ENCODE assay signal across 8 cellular contexts in the genomic region with DNA sequence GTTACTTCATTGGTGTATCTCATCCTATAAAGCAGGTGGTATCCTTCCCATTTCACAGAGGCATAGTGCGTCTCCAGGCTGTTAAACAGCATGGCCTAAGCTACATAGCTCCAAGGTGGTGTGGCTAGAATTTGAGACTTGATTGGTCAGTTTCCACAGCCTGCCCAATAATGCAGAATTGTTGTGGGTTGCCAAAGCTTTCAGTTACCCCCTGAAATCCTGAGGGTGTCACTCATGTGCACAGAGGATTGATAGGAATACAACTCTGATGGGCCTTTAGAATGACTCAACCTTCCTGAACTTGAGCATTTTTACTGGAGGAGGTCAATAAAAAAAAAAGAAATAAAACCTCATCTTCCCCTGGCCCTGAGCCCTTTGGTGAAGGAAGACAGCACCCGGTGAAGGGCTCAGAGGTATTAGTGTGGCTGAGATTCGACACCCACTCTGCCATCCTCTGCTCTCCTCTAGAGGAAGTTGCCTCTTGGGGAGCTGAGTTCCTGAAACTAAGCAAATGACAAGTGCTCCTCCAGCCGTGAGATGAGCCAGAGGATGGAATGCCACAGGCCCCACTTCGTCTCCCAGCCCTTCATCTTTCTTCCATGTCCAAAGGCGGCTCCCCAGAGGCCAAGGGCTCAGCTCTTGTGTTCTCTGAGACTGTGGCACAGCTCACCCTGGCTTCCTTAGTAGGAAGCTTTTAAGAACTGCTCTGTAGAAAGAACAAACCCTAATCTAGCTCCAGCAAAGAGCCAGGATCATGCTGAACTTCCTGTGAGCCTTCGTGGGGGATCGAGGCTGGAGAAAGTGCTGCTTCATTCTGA. TPM values are rescaled to one million over a fixed set of nuclear protein-coding genes. Genes with fewer than 3 reads are reported as not detected.
DNase-seq lines count a peak whose midpoint lies in the region; ATAC-seq and TF ChIP-seq lines count a peak whose summit lies in the region.

No MANE protein-coding gene starts in this region.

- H3K4me3 ChIP-seq in SJCRH30 (no peak overlapping the region), esophagus (ENCODE audit: low read depth in 1 of 2, low read length in 2 of 2) (peak overlapping the region in 1 of 2 donors; percentile 47), gastrocnemius medialis (peak overlapping the region in 2 of 4 donors; percentile 46 to 50)

- H3K9me3 ChIP-seq in SJCRH30 (replicated peaks), result no peaks in the 10 kb centered on the region
- no peaks in the 10 kb centered on the region for H3K9me3 ChIP-seq in esophagus (ENCODE audit: control insufficient read depth in 2 of 2, insufficient read depth in 1 of 2, low read depth in 1 of 2, low read length in 1 of 2)
- H3K9me3 ChIP-seq in gastrocnemius medialis, result no peaks in the 10 kb centered on the region

- in situ Hi-C loops in gastrocnemius medialis (cut with MboI; ENCODE audit: low sequenced_read_pairs in 4 of 4), result no loop called here

- H3K4me1 ChIP-seq in SJCRH30, result no peaks in the 10 kb centered on the region; the same call in 1 of the 2 replicates
- peaks cover 3% of the 10 kb centered on the region in 2 donors for H3K4me1 ChIP-seq in esophagus (ENCODE audit: control insufficient read depth in 2 of 2, insufficient read depth in 2 of 2, low read length in 1 of 2)
- H3K4me1 ChIP-seq in gastrocnemius medialis, result peaks cover 5 to 10% of the 10 kb centered on the region in 2 donors

- TF ChIP-seq POLR2A in gastrocnemius medialis (IDR thresholded peaks at IDR 0.05), result no peak

- DNase-seq in activated CD8-positive, alpha-beta memory T cell treated with anti-CD3 and anti-CD28 coated beads for 24 hours, result peak; percentile 68
- no peak for DNase-seq in activated CD8-positive, alpha-beta memory T cell treated with anti-CD3 and anti-CD28 coated beads, Interleukin-2, amount 50 U/mL, for 4 hours
- DNase-seq in SJCRH30 (peak; percentile 5 to 13), gastrocnemius medialis (no peak), putamen (ENCODE audit: low spot score) (no peak), SK-N-DZ (ENCODE audit: low spot score) (no peak)

- 52 to 57% methylated on average over 8 of the region's 8 CpGs for WGBS in esophagus, 2 donors

- TF ChIP-seq CTCF in gastrocnemius medialis (IDR thresholded peaks at IDR 0.05 in 4 of 5, conservative IDR thresholded peaks at IDR 0.05 in 1 of 5), result no peak

- no peaks in the 10 kb centered on the region for H3K36me3 ChIP-seq in SJCRH30
- no peaks in the 10 kb centered on the region for H3K36me3 ChIP-seq in esophagus (ENCODE audit: control insufficient read depth in 2 of 2, insufficient read depth in 2 of 2, low read length in 1 of 2)
- H3K36me3 ChIP-seq in gastrocnemius medialis, result no peaks in the 10 kb centered on the region

- H3K27ac ChIP-seq in SJCRH30, result no peak overlapping the region
- peak overlapping the region; percentile 52 to 75 for H3K27ac ChIP-seq in esophagus (ENCODE audit: low read depth in 2 of 2, low read length in 1 of 2)
- peak overlapping the region; percentile 65 to 73 (median 70) for H3K27ac ChIP-seq in gastrocnemius medialis

- intact Hi-C loops in gastrocnemius medialis (cut with DNase I; ENCODE audit: low total_unique reads), result no loop called here

- peak; percentile 50 for ATAC-seq in HG02884 (IDR thresholded peaks at IDR 0.05; ENCODE audit: unreplicated experiment)
- ATAC-seq in gastrocnemius medialis, result peak in 1 of 2 donors; percentile 33

- H3K27me3 ChIP-seq in SJCRH30 (peaks cover 14% of the 10 kb centered on the region), esophagus (ENCODE audit: control insufficient read depth in 1 of 2, insufficient read depth in 2 of 2, low read length in 2 of 2) (no peaks in the 10 kb centered on the region), gastrocnemius medialis (no peaks in the 10 kb centered on the region)

RNA-seq across cellular contexts. Expression of gene ACSL5, which starts 1.0 kb away (rescaled TPM):
- total RNA-seq in SJCRH30 (2014; rRNA removed; shearing (Covaris generic)), result 0.06 TPM in 1 of 2 replicates, not detected in the other
- polyA plus RNA-seq in esophagus, result 1 to 10 TPM; 3.6 to 5.6 TPM
- 1 to 10 TPM; 2.2 to 4.1 (median 3.1) TPM for total RNA-seq in gastrocnemius medialis
- polyA plus RNA-seq in SK-N-DZ (2014; cell fraction: cytosol; rRNA removed), result 0.64 TPM in 1 of 2 replicates, not detected in the other
- not detected in 2 replicates for polyA plus RNA-seq in SK-N-DZ (2014; cell fraction: nucleus; rRNA removed)

Comparison
In these comparisons a context has a peak if more than half of its experiments do, and no peak if none do; other contexts are left out.
1. DNase-seq: peak in activated CD8-positive, alpha-beta memory T cell treated with anti-CD3 and anti-CD28 coated beads for 24 hours (single experiment) and SJCRH30 (2 of 2); none in activated CD8-positive, alpha-beta memory T cell treated with anti-CD3 and anti-CD28 coated beads, Interleukin-2, amount 50 U/mL, for 4 hours (single experiment), gastrocnemius medialis (0 of 2), putamen (single experiment) and SK-N-DZ (single experiment).